In genomic region chr15:63022181-63022580, GRCh38 we compare ENCODE assay signal across 20 cellular contexts.
"Had no signal": no experiment of that assay in that cellular context is flagged by ENCODE, and none has a peak within 500 bp of the region (broad histone marks: within the 10 kb centered on the region; RNA-seq: fewer than 3 reads in every experiment).

No MANE protein-coding gene starts in this region.

- H3K36me3 Mint-ChIP-seq: activated naive CD8-positive, alpha-beta T cell treated with anti-CD3 and anti-CD28 coated beads for 36 hours; neural progenitor cell had no signal

- H3K27ac Mint-ChIP-seq: activated naive CD8-positive, alpha-beta T cell treated with anti-CD3 and anti-CD28 coated beads for 36 hours; naive thymus-derived CD8-positive, alpha-beta T cell; neural progenitor cell had no signal

- H3K4me3 Mint-ChIP-seq: activated naive CD8-positive, alpha-beta T cell treated with anti-CD3 and anti-CD28 coated beads for 36 hours; naive thymus-derived CD8-positive, alpha-beta T cell; neural progenitor cell had no signal

- H3K27me3 ChIP-seq: neural progenitor cell, ovary, upper lobe of right lung had no signal

- H3K4me1 ChIP-seq: lower lobe of right lung, prostate gland, upper lobe of right lung had no signal

- DNase-seq: activated CD4-positive, alpha-beta T cell treated with anti-CD3 and anti-CD28 coated beads for 4 hours; activated CD4-positive, alpha-beta T cell treated with anti-CD3 and anti-CD28 coated beads, Interleukin-2, amount 50 U/mL, for 48 hours; activated CD4-positive, CD25-positive, alpha-beta regulatory T cell; activated naive CD4-positive, alpha-beta T cell treated with Interleukin-2 at 50 U/mL for 16 hours; activated naive CD8-positive, alpha-beta T cell treated with anti-CD3 and anti-CD28 coated beads for 36 hours; activated T-cell treated with anti-CD3 and anti-CD28 coated beads, Interleukin-2, amount 50 U/mL, for 48 hours; cerebellar nuclear complex; effector CD8-positive, alpha-beta T cell; erythroblast; foreskin fibroblast; lower lobe of right lung; naive thymus-derived CD8-positive, alpha-beta T cell; ovary; stimulated activated CD4-positive, alpha-beta T cell treated with anti-CD3 and anti-CD28 coated beads, Interleukin-12 subunit alpha, Interleukin-12 subunit beta, amount 100 ng/mL, for 4 hours; stimulated activated CD4-positive, alpha-beta T cell treated with anti-CD3 and anti-CD28 coated beads, Interleukin-4, amount 100 ng/mL, for 4 hours; stimulated activated naive CD8-positive, alpha-beta T cell treated with anti-CD3 and anti-CD28 coated beads, Interleukin-15, Interleukin-2, amounts not matched to agents 100 U/mL and 50 U/mL, for 24 hours; upper lobe of right lung had no signal

- H3K9me3 ChIP-seq: lower lobe of right lung, ovary, prostate gland, upper lobe of right lung had no signal

- H3K27me3 Mint-ChIP-seq: activated naive CD8-positive, alpha-beta T cell treated with anti-CD3 and anti-CD28 coated beads for 36 hours had no signal

- H3K27ac ChIP-seq: lower lobe of right lung, neural progenitor cell, ovary, prostate gland, upper lobe of right lung had no signal

- H3K36me3 ChIP-seq: lower lobe of right lung, neural progenitor cell, ovary, prostate gland, upper lobe of right lung had no signal

- H3K4me3 ChIP-seq: lower lobe of right lung, neural progenitor cell, ovary, prostate gland, upper lobe of right lung had no signal

- H3K4me2 ChIP-seq: neural progenitor cell had no signal

- H3K9me3 Mint-ChIP-seq: activated naive CD8-positive, alpha-beta T cell treated with anti-CD3 and anti-CD28 coated beads for 36 hours; naive thymus-derived CD8-positive, alpha-beta T cell; neural progenitor cell had no signal

- H3K4me1 Mint-ChIP-seq: naive thymus-derived CD8-positive, alpha-beta T cell had no signal

- H2AFZ ChIP-seq: neural progenitor cell had no signal

- ATAC-seq: left lobe of liver; lower lobe of right lung; naive thymus-derived CD8-positive, alpha-beta T cell; stimulated activated naive CD8-positive, alpha-beta T cell treated with anti-CD3 and anti-CD28 coated beads, Interleukin-15, Interleukin-2, amounts not matched to agents 100 U/mL and 50 U/mL, for 24 hours; upper lobe of right lung had no signal

- H3K9ac ChIP-seq: neural progenitor cell had no signal
